13 cellular contexts compared by ENCODE assay signal in genomic region chr18:11037841-11038240, GRCh38.
DNase-seq lines count a peak whose midpoint lies in the region; ATAC-seq and TF ChIP-seq lines count a peak whose summit lies in the region.
"Had no signal": no experiment of that assay in that cellular context is flagged by ENCODE, and none has a peak within 500 bp of the region (broad histone marks: within the 10 kb centered on the region; RNA-seq: fewer than 3 reads in every experiment).

No MANE protein-coding gene starts in this region.

- H2AFZ ChIP-seq in OCI-LY1 (ENCODE audit: low read length), result no peak overlapping the region

- no peaks in the 10 kb centered on the region for H3K9me2 ChIP-seq in OCI-LY1 (ENCODE audit: low read depth, low read length)

- H3K4me1 ChIP-seq in OCI-LY1 (ENCODE audit: insufficient read depth, low read length, severe bottlenecking) (peaks cover 72% of the 10 kb centered on the region), colonic mucosa (no peaks in the 10 kb centered on the region), sigmoid colon (no peaks in the 10 kb centered on the region)
- H3K4me1 ChIP-seq: HAP-1 had no signal

- peaks cover 25% of the 10 kb centered on the region for H3K4me1 Mint-ChIP-seq in neural crest cell
- H3K4me1 Mint-ChIP-seq: B cell had no signal

- TF ChIP-seq EP300 in sigmoid colon (IDR thresholded peaks at IDR 0.05), result no peak

- H3K9ac ChIP-seq in OCI-LY1 (ENCODE audit: low read length) (0 out of 2 replicates have a peak overlapping the region, but pooled peaks have one; percentile 2), colonic mucosa (ENCODE audit: low read depth in 2 of 2, low read length in 2 of 2) (no peak overlapping the region)

- H3K9me3 Mint-ChIP-seq in neural crest cell, result no peaks in the 10 kb centered on the region
- H3K9me3 Mint-ChIP-seq: CD4-positive, alpha-beta T cell had no signal

- H3K4me2 ChIP-seq in OCI-LY1 (ENCODE audit: low read length), result no peak overlapping the region

- TF ChIP-seq POLR2A in sigmoid colon (IDR thresholded peaks at IDR 0.05), result no peak

- TF ChIP-seq CTCF in OCI-LY1 (IDR thresholded peaks at IDR 0.05; ENCODE audit: low read length) (no peak), colonic mucosa (IDR thresholded peaks at IDR 0.05) (no peak), neural crest cell (conservative IDR thresholded peaks at IDR 0.05) (no peak), sigmoid colon (IDR thresholded peaks at IDR 0.05) (no peak)

- no peaks in the 10 kb centered on the region for H3K27me3 Mint-ChIP-seq in neural crest cell (ENCODE audit: low read depth)

- peak overlapping the region; percentile 47 for H3K27ac Mint-ChIP-seq in neural crest cell (ENCODE audit: unreplicated experiment)
- H3K27ac Mint-ChIP-seq: B cell; CD4-positive, alpha-beta T cell had no signal

- intact Hi-C loops in colonic mucosa (cut with DNase I) (no loop called here), sigmoid colon (cut with DNase I) (no loop called here)

- DNase-seq in HuH-7 (ENCODE audit: low spot score), result peak; percentile 55
- no peak for DNase-seq in colonic mucosa
- DNase-seq in neural crest cell (ENCODE audit: low read depth, low spot score), result no peak
- DNase-seq in sigmoid colon, result no peak
- DNase-seq in hypothalamus (lab: John Stamatoyannopoulos, UW), result no peak
- DNase-seq: C1 segment of cervical spinal cord; Calu3; CD4-positive, alpha-beta T cell; DMS 273 treated with DMSO at 0.1 percent for 48 hours had no signal

- H3K4me3 ChIP-seq in OCI-LY1 (ENCODE audit: low read depth, low read length, poor library complexity, severe bottlenecking) (no peak overlapping the region), colonic mucosa (no peak overlapping the region), sigmoid colon (no peak overlapping the region)
- H3K4me3 ChIP-seq: HAP-1 had no signal

- H3F3A ChIP-seq in OCI-LY1 (ENCODE audit: insufficient read depth, low read length), result no peaks in the 10 kb centered on the region

- no peak overlapping the region for H3K4me3 Mint-ChIP-seq in neural crest cell
- H3K4me3 Mint-ChIP-seq: B cell; CD4-positive, alpha-beta T cell had no signal

- H3K36me3 Mint-ChIP-seq in neural crest cell (ENCODE audit: low read depth), result peaks cover 2% of the 10 kb centered on the region

- 13 to 43% methylated on average over 2 of the region's 2 CpGs for WGBS in sigmoid colon, 2 donors

- H3K79me2 ChIP-seq in OCI-LY1 (ENCODE audit: insufficient read depth, low read length), result no peaks in the 10 kb centered on the region

- H3K9me3 ChIP-seq in OCI-LY1 (ENCODE audit: low read length) (no peaks in the 10 kb centered on the region), colonic mucosa (no peaks in the 10 kb centered on the region), sigmoid colon (no peaks in the 10 kb centered on the region)
- H3K9me3 ChIP-seq: HAP-1 had no signal

- H3K27ac ChIP-seq in OCI-LY1 (ENCODE audit: low read depth, low read length, poor library complexity, severe bottlenecking) (peak overlapping the region; percentile 57), colonic mucosa (peak overlapping the region; percentile 28), sigmoid colon (no peak overlapping the region)

- H3K36me3 ChIP-seq in OCI-LY1 (ENCODE audit: insufficient read depth, low read length), result no peaks in the 10 kb centered on the region
- H3K36me3 ChIP-seq in colonic mucosa, result no peaks in the 10 kb centered on the region
- no peaks in the 10 kb centered on the region for H3K36me3 ChIP-seq in sigmoid colon
- H3K36me3 ChIP-seq: HAP-1 had no signal

- no peaks in the 10 kb centered on the region for H3K27me3 ChIP-seq in OCI-LY1 (ENCODE audit: insufficient read depth, low read length)
- no peaks in the 10 kb centered on the region for H3K27me3 ChIP-seq in colonic mucosa
- H3K27me3 ChIP-seq in sigmoid colon, result no peaks in the 10 kb centered on the region

- H4K20me1 ChIP-seq in OCI-LY1 (ENCODE audit: insufficient read depth, low read length), result no peaks in the 10 kb centered on the region

- no peak for ATAC-seq in GM21825 (IDR thresholded peaks at IDR 0.05; ENCODE audit: unreplicated experiment)

Comparison
In these comparisons a context has a peak if more than half of its experiments do, and no peak if none do; other contexts are left out.
1. H3K27ac ChIP-seq: peak in OCI-LY1 (single experiment) and colonic mucosa (single experiment); none in sigmoid colon (0 of 4).